ENCODE assay signal across 21 cellular contexts in the genomic region with DNA sequence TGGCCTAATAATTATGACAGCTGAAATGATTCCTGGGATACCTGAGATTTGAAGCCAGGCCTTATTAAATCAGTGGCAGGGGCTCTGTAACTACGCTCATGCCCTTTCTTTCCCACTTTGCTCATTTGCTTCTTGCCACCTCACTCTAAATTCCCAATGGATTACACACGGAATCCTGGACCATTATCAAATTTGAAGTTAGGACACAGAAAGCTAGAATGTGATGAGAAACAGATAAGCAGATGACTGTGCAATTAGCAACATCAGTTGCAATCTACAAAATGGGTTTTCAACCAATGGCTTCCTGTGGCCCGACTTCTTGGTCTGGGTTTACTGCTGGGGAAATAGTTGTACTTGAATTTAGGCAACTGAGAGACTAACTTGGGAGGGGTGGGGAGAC.
DNase-seq lines count a peak whose midpoint lies in the region; ATAC-seq and TF ChIP-seq lines count a peak whose summit lies in the region.
"Had no signal": no experiment of that assay in that cellular context is flagged by ENCODE, and none has a peak within 500 bp of the region (broad histone marks: within the 10 kb centered on the region; RNA-seq: fewer than 3 reads in every experiment).

No MANE protein-coding gene starts in this region.

- H3K4me1 Mint-ChIP-seq in HFFc6 (ENCODE audit: low read depth), result peaks cover 62% of the 10 kb centered on the region
- H3K4me1 Mint-ChIP-seq: CD4-positive, alpha-beta memory T cell; IgD-negative memory B cell had no signal

- H3K36me3 Mint-ChIP-seq in HFFc6 (ENCODE audit: low read depth), result peaks cover 5% of the 10 kb centered on the region
- H3K36me3 Mint-ChIP-seq: CD4-positive, alpha-beta memory T cell; IgD-negative memory B cell had no signal

- H3K4me1 ChIP-seq in adipocyte (ENCODE audit: control insufficient read depth, insufficient read depth, low read length), result peaks cover 12% of the 10 kb centered on the region

- H3K36me3 ChIP-seq in adipocyte (ENCODE audit: control insufficient read depth, insufficient read depth, low read length, severe bottlenecking), result no peaks in the 10 kb centered on the region
- H3K36me3 ChIP-seq: BLaER1 had no signal

- peak overlapping the region; percentile 90 for H3K27ac Mint-ChIP-seq in HFFc6
- H3K27ac Mint-ChIP-seq: CD4-positive, alpha-beta memory T cell; H9; IgD-negative memory B cell had no signal

- H3K27me3 Mint-ChIP-seq in HFFc6 (ENCODE audit: insufficient read depth), result no peaks in the 10 kb centered on the region; the same call in 1 of the 2 replicates
- H3K27me3 Mint-ChIP-seq: CD4-positive, alpha-beta memory T cell; IgD-negative memory B cell had no signal

- no peak overlapping the region for H3K9ac ChIP-seq in adipocyte (ENCODE audit: low read length)
- H3K9ac ChIP-seq: BLaER1 had no signal

- no peaks in the 10 kb centered on the region for H3K9me3 ChIP-seq in adipocyte (ENCODE audit: control insufficient read depth, low read length)
- H3K9me3 ChIP-seq: BLaER1 had no signal

- H3K9me3 Mint-ChIP-seq in HFFc6, result no peaks in the 10 kb centered on the region; the same call in 1 of the 2 replicates
- H3K9me3 Mint-ChIP-seq: H9 had no signal

- H3K4me3 ChIP-seq in AG10803 (ENCODE audit: low read length) (no peak overlapping the region), adipocyte (ENCODE audit: low read length) (no peak overlapping the region), fibroblast of the aortic adventitia (ENCODE audit: low read depth, low read length) (no peak overlapping the region)
- H3K4me3 ChIP-seq: BLaER1 had no signal

- peak; percentile 53 for DNase-seq in AG10803 (ENCODE audit: low read depth)
- peak; percentile 81 for DNase-seq in HFFc6
- DNase-seq in adipocyte (ENCODE audit: low read depth), result peak; percentile 6
- DNase-seq in fibroblast of the aortic adventitia (ENCODE audit: low read depth), result peak; percentile 44
- no peak for DNase-seq in NCI-H1417 (lab: John Stamatoyannopoulos, UW)
- no peak for DNase-seq in AML-193 (lab: John Stamatoyannopoulos, UW)
- no peak for DNase-seq in NCI-H1694 (lab: John Stamatoyannopoulos, UW)
- DNase-seq: CD4-positive, alpha-beta memory T cell; H9; Karpas-422; MM.1S; NCI-H1092; NCI-H146; NCI-H2081; NCI-H2171 treated with DMSO at 0.1 percent for 48 hours; NCI-H446 treated with DMSO at 0.1 percent for 48 hours; NK-92 treated with Interleukin-12 subunit alpha and Interleukin-12 subunit beta, amount 100 ng/mL, for 24 hours; SHP77 had no signal

- no peak for ATAC-seq in GM21515 (IDR thresholded peaks at IDR 0.05; ENCODE audit: unreplicated experiment)

- no peaks in the 10 kb centered on the region for H3K27me3 ChIP-seq in adipocyte (replicated peaks; ENCODE audit: control insufficient read depth, insufficient read depth, low read length)
- H3K27me3 ChIP-seq: BLaER1 had no signal

- TF ChIP-seq CTCF in AG10803 (conservative IDR thresholded peaks at IDR 0.05; ENCODE audit: low read length), result no peak
- TF ChIP-seq CTCF in HFFc6 (IDR thresholded peaks at IDR 0.05), result no peak; the same call in 1 of the 2 replicates
- no peak for TF ChIP-seq CTCF in fibroblast of the aortic adventitia (IDR thresholded peaks at IDR 0.05; ENCODE audit: insufficient read depth, low read length)

- peak overlapping the region; percentile 59 for H3K4me3 Mint-ChIP-seq in HFFc6
- H3K4me3 Mint-ChIP-seq: CD4-positive, alpha-beta memory T cell; H9; IgD-negative memory B cell had no signal

Comparison
In these comparisons a context has a peak if more than half of its experiments do, and no peak if none do; other contexts are left out.
1. DNase-seq: peak in AG10803 (single experiment), HFFc6 (single experiment), adipocyte (single experiment) and fibroblast of the aortic adventitia (single experiment); none in NCI-H1417 (0 of 3), AML-193 (0 of 2) and NCI-H1694 (single experiment).